In the genomic region with DNA sequence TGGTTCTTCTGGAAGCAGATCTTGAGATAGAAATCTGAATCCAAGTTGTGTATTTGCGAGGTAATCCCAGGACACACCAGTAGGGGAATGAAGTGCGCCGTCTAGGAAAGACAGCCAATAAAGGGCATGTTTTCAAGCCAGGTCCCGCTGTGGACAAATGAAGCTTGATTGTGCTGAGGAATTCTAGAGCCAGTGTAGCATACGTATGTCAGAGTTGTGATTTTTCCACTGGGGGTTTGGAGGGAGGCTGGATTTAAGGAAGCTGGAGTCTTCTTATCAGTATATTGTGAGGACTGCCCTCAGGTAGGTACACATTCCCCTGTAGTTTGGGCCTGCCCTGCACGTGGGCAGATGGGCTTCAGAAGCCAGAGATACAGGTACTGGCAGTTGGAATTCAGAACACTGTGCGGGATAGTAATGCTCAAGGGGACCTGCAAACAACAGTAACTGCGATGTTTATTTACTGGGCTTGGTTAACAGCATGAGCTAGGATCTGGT, we compare ENCODE assay signal across 9 cellular contexts. TPM values are rescaled to one million over a fixed set of nuclear protein-coding genes. Genes with fewer than 3 reads are reported as not detected.
DNase-seq lines count a peak whose midpoint lies in the region; ATAC-seq, FAIRE-seq and TF ChIP-seq lines count a peak whose summit lies in the region.
"Had no signal": no experiment of that assay in that cellular context is flagged by ENCODE, and none has a peak within 500 bp of the region (broad histone marks: within the 10 kb centered on the region; RNA-seq: fewer than 3 reads in every experiment).

No MANE protein-coding gene starts in this region.

- FAIRE-seq in GM19239 (lab: Jason Lieb, UNC): no peak

- no peak overlapping the region for H3K27ac ChIP-seq in uterus

- no peaks in the 10 kb centered on the region for H3K9me3 ChIP-seq in uterus

- H3K4me1 Mint-ChIP-seq in activated CD8-positive, alpha-beta T cell treated with anti-CD3 and anti-CD28 coated beads for 36 hours (ENCODE audit: low read depth): peaks cover 54% of the 10 kb centered on the region
- H3K4me1 Mint-ChIP-seq in natural killer cell treated with Interleukin-12 subunit alpha and Interleukin-12 subunit beta and Interleukin-15 and Interleukin-18, amount 100 ng/mL, for 72 hours (ENCODE audit: low read depth in 2 of 2): peaks cover 25% of the 10 kb centered on the region in 2 donors

- no peak overlapping the region for H3K4me3 Mint-ChIP-seq in activated CD8-positive, alpha-beta T cell treated with anti-CD3 and anti-CD28 coated beads for 36 hours
- no peak overlapping the region for H3K4me3 Mint-ChIP-seq in natural killer cell treated with Interleukin-12 subunit alpha and Interleukin-12 subunit beta and Interleukin-15 and Interleukin-18, amount 100 ng/mL, for 72 hours
- H3K4me3 Mint-ChIP-seq: central memory CD8-positive, alpha-beta T cell had no signal

- intact Hi-C loops in activated CD8-positive, alpha-beta T cell treated with anti-CD3 and anti-CD28 coated beads for 36 hours (cut with micrococcal nuclease): no loop called here
- intact Hi-C loops in uterus (cut with DNase I; ENCODE audit: low total_unique reads): no loop called here

- DNase-seq in AG20443 (ENCODE audit: low spot score): peak; percentile 20
- DNase-seq in GM19239 (ENCODE audit: insufficient read length, low spot score): peak; percentile 5
- DNase-seq in activated CD8-positive, alpha-beta T cell treated with anti-CD3 and anti-CD28 coated beads for 36 hours: peak; percentile 36
- peak; percentile 40 for DNase-seq in inferior parietal cortex (ENCODE audit: extremely low spot score)
- DNase-seq in natural killer cell treated with Interleukin-12 subunit alpha and Interleukin-12 subunit beta and Interleukin-15 and Interleukin-18, amount 100 ng/mL, for 72 hours (ENCODE audit: low spot score): no peak
- DNase-seq in activated naive CD4-positive, alpha-beta T cell treated with anti-CD3 and anti-CD28 coated beads, Interleukin-2, amount 50 U/mL, for 16 hours: no peak
- no peak for DNase-seq in uterus

- no peaks in the 10 kb centered on the region for H3K27me3 Mint-ChIP-seq in activated CD8-positive, alpha-beta T cell treated with anti-CD3 and anti-CD28 coated beads for 36 hours
- H3K27me3 Mint-ChIP-seq in natural killer cell treated with Interleukin-12 subunit alpha and Interleukin-12 subunit beta and Interleukin-15 and Interleukin-18, amount 100 ng/mL, for 72 hours: no peaks in the 10 kb centered on the region
- H3K27me3 Mint-ChIP-seq: central memory CD8-positive, alpha-beta T cell had no signal

- peaks cover 3% of the 10 kb centered on the region for H3K36me3 Mint-ChIP-seq in activated CD8-positive, alpha-beta T cell treated with anti-CD3 and anti-CD28 coated beads for 36 hours (ENCODE audit: low read depth)
- no peaks in the 10 kb centered on the region for H3K36me3 Mint-ChIP-seq in natural killer cell treated with Interleukin-12 subunit alpha and Interleukin-12 subunit beta and Interleukin-15 and Interleukin-18, amount 100 ng/mL, for 72 hours

- no peaks in the 10 kb centered on the region for H3K9me3 Mint-ChIP-seq in activated CD8-positive, alpha-beta T cell treated with anti-CD3 and anti-CD28 coated beads for 36 hours
- no peaks in the 10 kb centered on the region for H3K9me3 Mint-ChIP-seq in natural killer cell treated with Interleukin-12 subunit alpha and Interleukin-12 subunit beta and Interleukin-15 and Interleukin-18, amount 100 ng/mL, for 72 hours
- H3K9me3 Mint-ChIP-seq: central memory CD8-positive, alpha-beta T cell had no signal

- CTCF ChIA-PET in activated CD8-positive, alpha-beta T cell treated with anti-CD3 and anti-CD28 coated beads for 36 hours (lab: Charles Lee): interaction anchor here (0.8 to 1.7 kb wide), 5 partner anchors 9 to 73 kb away, joined by 3 to 5 read pairs (median 4); no protein-coding TSS in a partner anchor

- no peak overlapping the region for H3K4me3 ChIP-seq in uterus

- H3K36me3 ChIP-seq in uterus: no peaks in the 10 kb centered on the region

- peak; percentile 58 for ATAC-seq in activated CD8-positive, alpha-beta T cell treated with anti-CD3 and anti-CD28 coated beads for 36 hours
- no peak for ATAC-seq in natural killer cell treated with Interleukin-12 subunit alpha and Interleukin-12 subunit beta and Interleukin-15 and Interleukin-18, amount 100 ng/mL, for 72 hours
- no peak for ATAC-seq in GM18519 (IDR thresholded peaks at IDR 0.05; ENCODE audit: low FRiP score, unreplicated experiment)

- no peaks in the 10 kb centered on the region for H3K4me1 ChIP-seq in uterus

- POLR2A ChIA-PET in activated CD8-positive, alpha-beta T cell treated with anti-CD3 and anti-CD28 coated beads for 36 hours (lab: Charles Lee): interaction anchor here (0.5 kb wide), 1 partner anchor 84 kb away, joined by 3 read pairs; no protein-coding TSS in a partner anchor

- no peak for TF ChIP-seq POLR2A in uterus (IDR thresholded peaks at IDR 0.05)

- H3K27me3 ChIP-seq in uterus: no peaks in the 10 kb centered on the region

- TF ChIP-seq CTCF in activated CD8-positive, alpha-beta T cell treated with anti-CD3 and anti-CD28 coated beads for 36 hours (IDR thresholded peaks at IDR 0.05): peak; percentile 64
- TF ChIP-seq CTCF in uterus (IDR thresholded peaks at IDR 0.05): no peak

- H3K27ac Mint-ChIP-seq in activated CD8-positive, alpha-beta T cell treated with anti-CD3 and anti-CD28 coated beads for 36 hours: no peak overlapping the region
- no peak overlapping the region for H3K27ac Mint-ChIP-seq in natural killer cell treated with Interleukin-12 subunit alpha and Interleukin-12 subunit beta and Interleukin-15 and Interleukin-18, amount 100 ng/mL, for 72 hours

RNA-seq across cellular contexts. Expression of a gene that starts 50.9 kb away (rescaled TPM):
- 10 to 100 TPM; 22.4 to 22.8 TPM for total RNA-seq in activated CD8-positive, alpha-beta T cell treated with anti-CD3 and anti-CD28 coated beads for 36 hours
- total RNA-seq in natural killer cell treated with Interleukin-12 subunit alpha and Interleukin-12 subunit beta and Interleukin-15 and Interleukin-18, amount 100 ng/mL, for 72 hours: 10 to 100 TPM; 24.8 to 32.3 TPM
- 10 to 100 TPM; 30.3 to 91.9 (median 34.4) TPM for total RNA-seq in uterus

Comparison
In these comparisons a context has a peak if more than half of its experiments do, and no peak if none do; other contexts are left out.
1. DNase-seq: peak in AG20443 (single experiment), GM19239 (single experiment), activated CD8-positive, alpha-beta T cell treated with anti-CD3 and anti-CD28 coated beads for 36 hours (single experiment) and inferior parietal cortex (single experiment); none in natural killer cell treated with Interleukin-12 subunit alpha and Interleukin-12 subunit beta and Interleukin-15 and Interleukin-18, amount 100 ng/mL, for 72 hours (single experiment), activated naive CD4-positive, alpha-beta T cell treated with anti-CD3 and anti-CD28 coated beads, Interleukin-2, amount 50 U/mL, for 16 hours (single experiment) and uterus (0 of 2).